23 cellular contexts compared by ENCODE assay signal in genomic region chr7:144885453-144885852, GRCh38. TPM values are rescaled to one million over a fixed set of nuclear protein-coding genes. Genes with fewer than 3 reads are reported as not detected.
DNase-seq lines count a peak whose midpoint lies in the region; FAIRE-seq and TF ChIP-seq lines count a peak whose summit lies in the region.
"Had no signal": no experiment of that assay in that cellular context is flagged by ENCODE, and none has a peak within 500 bp of the region (broad histone marks: within the 10 kb centered on the region; RNA-seq: fewer than 3 reads in every experiment).

No MANE protein-coding gene starts in this region.

- H3K36me3 ChIP-seq in HUES48 (ENCODE audit: control insufficient read depth, insufficient read depth, low read length) (no peaks in the 10 kb centered on the region), H1 (ENCODE audit: control insufficient read depth in 2 of 4, insufficient read depth in 4 of 4, low read length in 3 of 4) (no peaks in the 10 kb centered on the region), small intestine (ENCODE audit: control insufficient read depth in 2 of 2, insufficient read depth in 2 of 2, low read length in 2 of 2) (no peaks in the 10 kb centered on the region)

- no peaks in the 10 kb centered on the region for H4K20me1 ChIP-seq in H1 (replicated peaks in 1 of 2; ENCODE audit: control insufficient read depth in 1 of 2, insufficient read depth in 2 of 2, low read length in 2 of 2)

- 73% methylated on average over 6 of the region's 6 CpGs; no CpG with 5 or more reads in 1 of the 2 experiments for WGBS in H1 (ENCODE audit: extremely low coverage in 1 of 2, insufficient coverage in 1 of 2, insufficient read length in 1 of 2, insufficient replicate concordance in 2 of 2, low coverage in 1 of 2, low lambda C conversion rate in 2 of 2, missing lambda C conversion rate in 1 of 2), 2 experiments
- WGBS in small intestine, 3 donors: 78 to 85% (median 84%) methylated on average over 6 of the region's 6 CpGs

- H3K4me3 ChIP-seq in HUES48 (ENCODE audit: low read depth, low read length) (peak overlapping the region; percentile 3; the same call in 1 of the 2 replicates), H1 (ENCODE audit: extremely low read depth in 1 of 4, insufficient read depth in 2 of 4, low read depth in 3 of 4, low read length in 4 of 4) (no peak overlapping the region; a peak in 1 of 8 replicates), small intestine (ENCODE audit: low read depth in 1 of 2, low read length in 2 of 2) (no peak overlapping the region)
- H3K4me3 ChIP-seq: A549, GM23248 had no signal

- FAIRE-seq in H1 (lab: Jason Lieb, UNC) (no peak), small intestine (lab: Jason Lieb, UNC) (no peak)
- FAIRE-seq: A549, D721Med, GM12892, GM18507 had no signal

- no peak overlapping the region for H2AK5ac ChIP-seq in H1 (ENCODE audit: low read depth, low read length)

- H3K18ac ChIP-seq in H1 (ENCODE audit: extremely low read depth, low read length): no peak overlapping the region

- no peak overlapping the region for H2BK20ac ChIP-seq in H1 (ENCODE audit: low read length)

- no peak for TF ChIP-seq CTCF in H1 (IDR thresholded peaks at IDR 0.05; ENCODE audit: control extremely low read depth in 1 of 3, insufficient read depth in 1 of 3, low read depth in 1 of 3, low read length in 3 of 3)

- H2BK12ac ChIP-seq in H1 (ENCODE audit: low read depth, low read length): no peak overlapping the region

- POLR2A ChIA-PET in H1 (lab: Charles Lee; ENCODE audit: partially characterized antibody): interaction anchor here (0.7 to 1.0 kb wide), 2 partner anchors 50 to 1242 kb away, joined by 3 read pairs; partner anchors contain the start of gene TPK1

- no peak overlapping the region for H2BK15ac ChIP-seq in H1 (ENCODE audit: low read length)

- no peak overlapping the region for H3K56ac ChIP-seq in H1 (replicated peaks; ENCODE audit: insufficient read length, low read depth, low read length)

- H4K8ac ChIP-seq in H1 (ENCODE audit: extremely low read depth, insufficient read depth, low read length): no peak overlapping the region

- TF ChIP-seq RAD21 in H1 (IDR thresholded peaks at IDR 0.05 in 1 of 2, conservative IDR thresholded peaks at IDR 0.05 in 1 of 2; ENCODE audit: low read depth in 2 of 2, low read length in 2 of 2): no peak

- DNase-seq in COLO829 (ENCODE audit: low spot score): peak; percentile 7
- no peak for DNase-seq in H1 (ENCODE audit: low read depth in 1 of 2, low spot score in 2 of 2)
- peak; percentile 38 for DNase-seq in iPS DF 19.7 (ENCODE audit: low read depth, low spot score)
- no peak for DNase-seq in HuH-7.5 (ENCODE audit: low spot score)
- DNase-seq in activated CD4-positive, alpha-beta T cell treated with anti-CD3 and anti-CD28 coated beads for 48 hours: no peak
- DNase-seq in small intestine: no peak
- DNase-seq in SHP77 treated with DMSO at 0.1 percent for 48 hours (lab: John Stamatoyannopoulos, UW): no peak
- DNase-seq: AML-193; CD8-positive, alpha-beta T cell; COR-L47; DMS153; DMS79; GDM1; GM23248; H7; KBM-7 had no signal

- no peak overlapping the region for H4K91ac ChIP-seq in H1 (replicated peaks; ENCODE audit: insufficient read length, low read length)

- TF ChIP-seq POLR2A in H1 (IDR thresholded peaks at IDR 0.05; ENCODE audit: control extremely low read depth in 1 of 2, low read depth in 2 of 2, low read length in 2 of 2): no peak

- no peak overlapping the region for H2BK120ac ChIP-seq in H1 (replicated peaks; ENCODE audit: low read depth, low read length)

- no peak overlapping the region; the same call in 1 of the 2 replicates for H3K9ac ChIP-seq in HUES48 (ENCODE audit: low read depth, low read length)
- H3K9ac ChIP-seq in H1 (replicated peaks in 1 of 4; ENCODE audit: extremely low read depth in 1 of 4, low read depth in 3 of 4, low read length in 3 of 4): no peak overlapping the region
- H3K9ac ChIP-seq: GM23248 had no signal

- H3K14ac ChIP-seq in H1 (ENCODE audit: insufficient read length): no peak overlapping the region

- no peak for TF ChIP-seq EP300 in H1 (IDR thresholded peaks at IDR 0.05; ENCODE audit: borderline replicate concordance in 1 of 2, low read depth in 2 of 2, low read length in 2 of 2)

- H4K5ac ChIP-seq in H1 (ENCODE audit: insufficient read length, low read depth, low read length): no peak overlapping the region

- H3K9me3 ChIP-seq in HUES48 (ENCODE audit: control insufficient read depth, insufficient read depth, low read length) (no peaks in the 10 kb centered on the region), H1 (ENCODE audit: insufficient read depth in 2 of 2, low read depth in 1 of 2, low read length in 1 of 2) (no peaks in the 10 kb centered on the region), small intestine (ENCODE audit: control insufficient read depth, low read depth) (no peaks in the 10 kb centered on the region)
- H3K9me3 ChIP-seq: A549 had no signal

- H3K4me2 ChIP-seq in H1 (ENCODE audit: insufficient read depth in 1 of 2, low read depth in 2 of 2, low read length in 2 of 2): peak overlapping the region in 1 of 2 experiments; percentile 12; a peak in 1 of 4 replicates
- H3K4me2 ChIP-seq: A549 had no signal

- CTCF ChIA-PET in H1 (lab: Charles Lee; ENCODE audit: partially characterized antibody): interaction anchor here (1.2 kb wide), 1 partner anchor 13 kb away, joined by 3 read pairs; no protein-coding TSS in a partner anchor

- H2BK5ac ChIP-seq in H1 (ENCODE audit: low read depth, low read length): peak overlapping the region; percentile 35; the same call in 1 of the 2 replicates

- no peak overlapping the region for H3K23ac ChIP-seq in H1 (ENCODE audit: insufficient read length)

- peaks cover 14% of the 10 kb centered on the region for H3K4me1 ChIP-seq in HUES48 (ENCODE audit: control insufficient read depth, insufficient read depth, low read length)
- H3K4me1 ChIP-seq in H1 (replicated peaks in 1 of 4; ENCODE audit: control insufficient read depth in 3 of 4, insufficient read depth in 4 of 4, low read length in 3 of 4): peaks cover 0 to 3% (median 2%) of the 10 kb centered on the region in 4 experiments; a peak in 1 of 7 replicates
- H3K4me1 ChIP-seq in small intestine (ENCODE audit: control insufficient read depth in 2 of 2, insufficient read depth in 1 of 2, low read depth in 1 of 2, low read length in 1 of 2): no peaks in the 10 kb centered on the region
- H3K4me1 ChIP-seq: A549 had no signal

- peak overlapping the region; percentile 73 for H2AFZ ChIP-seq in H1 (ENCODE audit: low read length)
- H2AFZ ChIP-seq: GM23248 had no signal

- no peaks in the 10 kb centered on the region for H3K23me2 ChIP-seq in H1 (ENCODE audit: low read depth, low read length)

- no peaks in the 10 kb centered on the region for H3K79me1 ChIP-seq in H1 (ENCODE audit: low read depth, low read length)

- H3K79me2 ChIP-seq in H1 (ENCODE audit: control insufficient read depth in 1 of 2, insufficient read depth in 2 of 2, low read length in 2 of 2): no peaks in the 10 kb centered on the region

- H3K27me3 ChIP-seq in HUES48 (ENCODE audit: control insufficient read depth, insufficient read depth, low read length) (no peaks in the 10 kb centered on the region), H1 (replicated peaks in 1 of 4; ENCODE audit: control insufficient read depth in 3 of 4, extremely low read depth in 1 of 4, insufficient read depth in 3 of 4, low read length in 3 of 4) (no peaks in the 10 kb centered on the region), small intestine (ENCODE audit: control insufficient read depth in 2 of 2, insufficient read depth in 2 of 2, low read length in 2 of 2) (no peaks in the 10 kb centered on the region)

- H3K27ac ChIP-seq in HUES48 (ENCODE audit: low read depth, low read length) (no peak overlapping the region), H1 (ENCODE audit: low read depth, low read length) (no peak overlapping the region), small intestine (ENCODE audit: low read depth in 1 of 2, low read length in 1 of 2) (no peak overlapping the region)
- H3K27ac ChIP-seq: 22Rv1, A549, C4-2B, GM23248 had no signal

- H3K4ac ChIP-seq in H1 (replicated peaks; ENCODE audit: insufficient read length, low read depth, low read length): no peak overlapping the region

TF ChIP-seq in H1, 55 proteins besides CTCF, POLR2A, EP300 and RAD21:
- no peak for TF ChIP-seq CBX8 (IDR thresholded peaks at IDR 0.05; ENCODE audit: borderline replicate concordance, low read depth, low read length)
- TF ChIP-seq TEAD4 (IDR thresholded peaks at IDR 0.05; ENCODE audit: low read depth, low read length): peak; percentile 90

RNA-seq across cellular contexts. Expression of gene TPK1, which starts 49.6 kb away (rescaled TPM):
- total RNA-seq in H1 (2021; fragmentation: NEBNext Ultra II Directional; extraction: Animal tissue kit (Norgen Biotek cat#: 25700)): 1.8 and 2.7 TPM in 2 replicates
- polyA plus RNA-seq in H1 (2011; rRNA removed) (1.7 and 1.9 TPM in 2 replicates), small intestine (10 to 100 TPM; 10.9 to 21.9 (median 19.7) TPM)
- polyA plus RNA-seq in H1 (2011; cell fraction: cytosol; rRNA removed): 2.6 TPM
- 4.1 TPM for polyA plus RNA-seq in H1 (2011; cell fraction: nucleus; rRNA removed)
- polyA plus RNA-seq in H1 (2012, experiment 1 of 2): 0.95 to 3.0 TPM (median 2.0 TPM) in 4 replicates
- 0.42 TPM for polyA plus RNA-seq in H1 (2012, experiment 2 of 2)
- polyA plus RNA-seq in H1 (2013, experiment 1 of 2): 2.0 TPM
- 2.5 TPM for polyA plus RNA-seq in H1 (2013, experiment 2 of 2)
- polyA minus RNA-seq in H1 (2011; rRNA and poly(A)+ RNA removed): 9.4 and 12.6 TPM in 2 replicates
- not detected for polyA minus RNA-seq in H1 (2011; cell fraction: cytosol; rRNA and poly(A)+ RNA removed)
- polyA minus RNA-seq in H1 (2011; cell fraction: nucleus; rRNA and poly(A)+ RNA removed): 17.2 TPM

Comparison
In these comparisons a context has a peak if more than half of its experiments do, and no peak if none do; other contexts are left out.
1. DNase-seq: peak in COLO829 (single experiment) and iPS DF 19.7 (single experiment); none in H1 (0 of 2), HuH-7.5 (single experiment), activated CD4-positive, alpha-beta T cell treated with anti-CD3 and anti-CD28 coated beads for 48 hours (single experiment), small intestine (single experiment) and SHP77 treated with DMSO at 0.1 percent for 48 hours (single experiment).